ENCODE assay signal across 9 cellular contexts in genomic region chr13:49220035-49220855, GRCh38. TPM values are rescaled to one million over a fixed set of nuclear protein-coding genes. Genes with fewer than 3 reads are reported as not detected.
DNase-seq lines count a peak whose midpoint lies in the region; ATAC-seq and TF ChIP-seq lines count a peak whose summit lies in the region.
"Had no signal": no experiment of that assay in that cellular context is flagged by ENCODE, and none has a peak within 500 bp of the region (broad histone marks: within the 10 kb centered on the region; RNA-seq: fewer than 3 reads in every experiment).

MLNR (plus strand) TSS chr13:49220338; CDS start chr13:49220338, 0 bp downstream.

- intact Hi-C loops in left ventricle myocardium inferior (cut with micrococcal nuclease): no loop called here

- peaks cover 22% of the 10 kb centered on the region for H3K4me1 ChIP-seq in left ventricle myocardium inferior
- H3K4me1 ChIP-seq in rectal smooth muscle tissue (ENCODE audit: control insufficient read depth, insufficient read depth, low read length): no peaks in the 10 kb centered on the region

- peak within 1 kb of the TSS; percentile 63 for H3K4me3 Mint-ChIP-seq in activated naive CD4-positive, alpha-beta T cell treated with anti-CD3 and anti-CD28 coated beads, Interleukin-2, amount 10 ng/mL, durations not matched to agents 7 days and 5 days

- ATAC-seq in GM19023 (IDR thresholded peaks at IDR 0.05; ENCODE audit: unreplicated experiment) (no peak), HG02938 (IDR thresholded peaks at IDR 0.05; ENCODE audit: unreplicated experiment) (no peak), HG03196 (IDR thresholded peaks at IDR 0.05; ENCODE audit: unreplicated experiment) (no peak)

- H3K27me3 ChIP-seq in left ventricle myocardium inferior (ENCODE audit: low read depth) (peaks cover 72% of the 10 kb centered on the region), rectal smooth muscle tissue (ENCODE audit: control insufficient read depth, insufficient read depth, low read length) (peaks cover 15% of the 10 kb centered on the region)

- peaks cover 6% of the 10 kb centered on the region for H3K36me3 Mint-ChIP-seq in activated naive CD4-positive, alpha-beta T cell treated with anti-CD3 and anti-CD28 coated beads, Interleukin-2, amount 10 ng/mL, durations not matched to agents 7 days and 5 days

- H3K27me3 Mint-ChIP-seq in activated naive CD4-positive, alpha-beta T cell treated with anti-CD3 and anti-CD28 coated beads, Interleukin-2, amount 10 ng/mL, durations not matched to agents 7 days and 5 days: peaks cover 81% of the 10 kb centered on the region

- H3K9me3 ChIP-seq in left ventricle myocardium inferior (replicated peaks): no peaks in the 10 kb centered on the region

- H3K9ac ChIP-seq in rectal smooth muscle tissue (ENCODE audit: low read length): no peak within 1 kb of the TSS

- H3K27ac Mint-ChIP-seq in activated naive CD4-positive, alpha-beta T cell treated with anti-CD3 and anti-CD28 coated beads, Interleukin-2, amount 10 ng/mL, durations not matched to agents 7 days and 5 days: peak within 1 kb of the TSS; percentile 19

- H3K27ac ChIP-seq in left ventricle myocardium inferior (replicated peaks): no peak within 1 kb of the TSS
- no peak within 1 kb of the TSS for H3K27ac ChIP-seq in rectal smooth muscle tissue (ENCODE audit: low read depth, low read length)

- H3K4me3 ChIP-seq in GM08714 (ENCODE audit: low read length) (peak within 1 kb of the TSS; percentile 9; the same call in 1 of the 2 replicates), left ventricle myocardium inferior (peak within 1 kb of the TSS; percentile 66), rectal smooth muscle tissue (ENCODE audit: low read length) (peak within 1 kb of the TSS; percentile 61)

- H3K36me3 ChIP-seq in left ventricle myocardium inferior (no peaks in the 10 kb centered on the region), rectal smooth muscle tissue (ENCODE audit: control insufficient read depth, insufficient read depth, low read length) (no peaks in the 10 kb centered on the region)

- DNase-seq in NCI-H345 treated with DMSO at 0.1 percent for 48 hours (lab: John Stamatoyannopoulos, UW; ENCODE audit: unreplicated experiment) (peak; percentile 7), left ventricle myocardium inferior (no peak)
- peak; percentile 64 for DNase-seq in activated naive CD4-positive, alpha-beta T cell treated with anti-CD3 and anti-CD28 coated beads, Interleukin-2, amount 10 ng/mL, durations not matched to agents 7 days and 5 days

- peak; percentile 22 for TF ChIP-seq CTCF in left ventricle myocardium inferior (IDR thresholded peaks at IDR 0.05; ENCODE audit: borderline replicate concordance)

- CTCF ChIA-PET in activated naive CD4-positive, alpha-beta T cell treated with anti-CD3 and anti-CD28 coated beads, Interleukin-2, amount 10 ng/mL, durations not matched to agents 7 days and 5 days (lab: Charles Lee): interaction anchor here (1.0 kb wide), 1 partner anchor 28 kb away, joined by 3 read pairs; the partner anchor contains the start of gene CDADC1

- H3K9me3 Mint-ChIP-seq in activated naive CD4-positive, alpha-beta T cell treated with anti-CD3 and anti-CD28 coated beads, Interleukin-2, amount 10 ng/mL, durations not matched to agents 7 days and 5 days: peaks cover 7% of the 10 kb centered on the region

- H3K4me1 Mint-ChIP-seq in activated naive CD4-positive, alpha-beta T cell treated with anti-CD3 and anti-CD28 coated beads, Interleukin-2, amount 10 ng/mL, durations not matched to agents 7 days and 5 days: peaks cover 28% of the 10 kb centered on the region

RNA-seq across cellular contexts. Expression of gene MLNR, which starts in this region (rescaled TPM):
- not detected for total RNA-seq in left ventricle myocardium inferior
- total RNA-seq: LHCN-M2 had no signal

Comparison
In these comparisons a context has a peak if more than half of its experiments do, and no peak if none do; other contexts are left out.
1. H3K4me3 ChIP-seq: peak in every context shown above with its lines; median percentile 66 in left ventricle myocardium inferior; 61 in rectal smooth muscle tissue; 9 in GM08714.